18 cellular contexts compared by ENCODE assay signal in genomic region chr6:14861491-14861943, GRCh38.
A peak's percentile ranks its signal among the peaks of the same experiment; 100 is the strongest.
DNase-seq lines count a peak whose midpoint lies in the region; ATAC-seq and TF ChIP-seq lines count a peak whose summit lies in the region.
"Had no signal": no experiment of that assay in that cellular context is flagged by ENCODE, and none has a peak within 500 bp of the region (broad histone marks: within the 10 kb centered on the region; RNA-seq: fewer than 3 reads in every experiment).

No MANE protein-coding gene starts in this region.

- H3K27me3 ChIP-seq in SJCRH30 = no peaks in the 10 kb centered on the region
- H3K27me3 ChIP-seq in heart left ventricle = no peaks in the 10 kb centered on the region
- H3K27me3 ChIP-seq: esophagus squamous epithelium, heart right ventricle had no signal

- H3K27ac Mint-ChIP-seq in activated T-helper 17 cell treated with anti-CD3 and anti-CD28 coated beads, Interleukin-2, amount 50 U/mL, for 72 hours = peak overlapping the region; percentile 99
- H3K27ac Mint-ChIP-seq in natural killer cell treated with Interleukin-12 subunit alpha and Interleukin-12 subunit beta and Interleukin-15 and Interleukin-18, amount 100 ng/mL, for 72 hours = peak overlapping the region; percentile 92 to 97
- H3K27ac Mint-ChIP-seq: CD4-positive, CD25-positive, alpha-beta regulatory T cell had no signal

- peak; percentile 27 for ATAC-seq in activated T-helper 17 cell treated with anti-CD3 and anti-CD28 coated beads, Interleukin-2, amount 50 U/mL, for 72 hours (replicated peaks)
- peak; percentile 52 to 64 for ATAC-seq in natural killer cell treated with Interleukin-12 subunit alpha and Interleukin-12 subunit beta and Interleukin-15 and Interleukin-18, amount 100 ng/mL, for 72 hours
- ATAC-seq in GM21717 (IDR thresholded peaks at IDR 0.05; ENCODE audit: unreplicated experiment) (no peak), heart left ventricle (no peak)
- ATAC-seq: heart right ventricle had no signal

- no peaks in the 10 kb centered on the region for H3K36me3 Mint-ChIP-seq in activated T-helper 17 cell treated with anti-CD3 and anti-CD28 coated beads, Interleukin-2, amount 50 U/mL, for 72 hours (ENCODE audit: low read depth)
- H3K36me3 Mint-ChIP-seq in natural killer cell treated with Interleukin-12 subunit alpha and Interleukin-12 subunit beta and Interleukin-15 and Interleukin-18, amount 100 ng/mL, for 72 hours = no peaks in the 10 kb centered on the region
- H3K36me3 Mint-ChIP-seq: CD4-positive, CD25-positive, alpha-beta regulatory T cell had no signal

- no TSS peak for BruUV-seq in OCI-LY7 (replicated peaks; lab: Mats Ljungman, UMichigan)

- peaks cover 37% of the 10 kb centered on the region for H3K4me1 Mint-ChIP-seq in activated T-helper 17 cell treated with anti-CD3 and anti-CD28 coated beads, Interleukin-2, amount 50 U/mL, for 72 hours
- peaks cover 65 to 80% of the 10 kb centered on the region in 2 donors for H3K4me1 Mint-ChIP-seq in natural killer cell treated with Interleukin-12 subunit alpha and Interleukin-12 subunit beta and Interleukin-15 and Interleukin-18, amount 100 ng/mL, for 72 hours (ENCODE audit: low read depth in 2 of 2)

- no peaks in the 10 kb centered on the region for H3K9me3 ChIP-seq in OCI-LY7 (ENCODE audit: low read length)
- no peaks in the 10 kb centered on the region for H3K9me3 ChIP-seq in SJCRH30 (replicated peaks)
- H3K9me3 ChIP-seq in heart left ventricle = no peaks in the 10 kb centered on the region
- H3K9me3 ChIP-seq: esophagus squamous epithelium, heart right ventricle had no signal

- intact Hi-C loops in OCI-LY7 (cut with micrococcal nuclease; ENCODE audit: unreplicated experiment) (no loop called here), heart left ventricle (cut with DNase I) (loop anchor here in 1 of 10 donors (10.0 kb wide), 1 partner anchor 647 kb away; no protein-coding TSS in a partner anchor)

- no peaks in the 10 kb centered on the region for H4K20me1 ChIP-seq in OCI-LY7 (ENCODE audit: insufficient read depth, low read length)

- H3K36me3 ChIP-seq in OCI-LY7 (ENCODE audit: insufficient read depth, low read length) (no peaks in the 10 kb centered on the region), SJCRH30 (no peaks in the 10 kb centered on the region), heart left ventricle (no peaks in the 10 kb centered on the region)
- H3K36me3 ChIP-seq: esophagus squamous epithelium, heart right ventricle had no signal

- H3K79me2 ChIP-seq in OCI-LY7 (ENCODE audit: insufficient read depth, low read depth, low read length) = no peaks in the 10 kb centered on the region

- no peak overlapping the region for H3K4me2 ChIP-seq in OCI-LY7 (ENCODE audit: low read length)

- peak overlapping the region; percentile 89 for H3K4me3 Mint-ChIP-seq in activated T-helper 17 cell treated with anti-CD3 and anti-CD28 coated beads, Interleukin-2, amount 50 U/mL, for 72 hours
- peak overlapping the region; percentile 32 for H3K4me3 Mint-ChIP-seq in natural killer cell treated with Interleukin-12 subunit alpha and Interleukin-12 subunit beta and Interleukin-15 and Interleukin-18, amount 100 ng/mL, for 72 hours
- H3K4me3 Mint-ChIP-seq: CD4-positive, CD25-positive, alpha-beta regulatory T cell; naive B cell had no signal

- H3K9me2 ChIP-seq in OCI-LY7 (ENCODE audit: insufficient read depth, low read length) = no peaks in the 10 kb centered on the region

- no peaks in the 10 kb centered on the region for H3K27me3 Mint-ChIP-seq in activated T-helper 17 cell treated with anti-CD3 and anti-CD28 coated beads, Interleukin-2, amount 50 U/mL, for 72 hours
- H3K27me3 Mint-ChIP-seq in natural killer cell treated with Interleukin-12 subunit alpha and Interleukin-12 subunit beta and Interleukin-15 and Interleukin-18, amount 100 ng/mL, for 72 hours = no peaks in the 10 kb centered on the region
- H3K27me3 Mint-ChIP-seq: naive B cell had no signal

- 89 to 92% (median 90%) methylated on average over 4 of the region's 4 CpGs for WGBS in heart left ventricle, 4 donors

- CTCF ChIA-PET in OCI-LY7 (lab: Charles Lee; ENCODE audit: unreplicated experiment) = interaction anchor here (0.6 kb wide), 1 partner anchor 243 kb away, joined by 3 read pairs; no protein-coding TSS in a partner anchor

- H3K4me1 ChIP-seq in OCI-LY7 (ENCODE audit: insufficient read depth, low read length, poor library complexity, severe bottlenecking) (peaks cover 10% of the 10 kb centered on the region), SJCRH30 (no peaks in the 10 kb centered on the region), heart left ventricle (peaks cover 0 to 38% (median 0%) of the 10 kb centered on the region in 12 donors)

- TF ChIP-seq CTCF in OCI-LY7 (conservative IDR thresholded peaks at IDR 0.05; ENCODE audit: low read length) (no peak), heart left ventricle (IDR thresholded peaks at IDR 0.05) (no peak)

- DNase-seq in GDM1 (lab: John Stamatoyannopoulos, UW) (peak; percentile 47), Kasumi-1 (lab: John Stamatoyannopoulos, UW) (peak; percentile 10 to 11), OCI-LY7 (ENCODE audit: low spot score) (no peak), SJCRH30 (no peak), heart left ventricle (no peak)
- DNase-seq in natural killer cell treated with Interleukin-12 subunit alpha and Interleukin-12 subunit beta and Interleukin-15 and Interleukin-18, amount 100 ng/mL, for 72 hours (ENCODE audit: low spot score) = peak; percentile 66
- DNase-seq: CD4-positive, CD25-positive, alpha-beta regulatory T cell; dermis blood vessel endothelial cell; esophagus squamous epithelium; heart right ventricle; naive B cell; NCI-H2029; NCI-H526; RPMI8226; stimulated activated CD4-positive, alpha-beta T cell treated with anti-CD3 and anti-CD28 coated beads, Interleukin-15, amount 100 ng/mL, for 24 hours; T-helper 1 cell had no signal

- H3K9me3 Mint-ChIP-seq in activated T-helper 17 cell treated with anti-CD3 and anti-CD28 coated beads, Interleukin-2, amount 50 U/mL, for 72 hours = peaks cover 4% of the 10 kb centered on the region
- H3K9me3 Mint-ChIP-seq in natural killer cell treated with Interleukin-12 subunit alpha and Interleukin-12 subunit beta and Interleukin-15 and Interleukin-18, amount 100 ng/mL, for 72 hours = peaks cover 3% of the 10 kb centered on the region

- no peak overlapping the region for H3K4me3 ChIP-seq in OCI-LY7 (ENCODE audit: low read depth, low read length, poor library complexity, severe bottlenecking)
- H3K4me3 ChIP-seq in SJCRH30 = no peak overlapping the region
- no peak overlapping the region for H3K4me3 ChIP-seq in heart left ventricle
- H3K4me3 ChIP-seq: esophagus squamous epithelium, heart right ventricle had no signal

- POLR2A ChIA-PET in OCI-LY7 (lab: Charles Lee) = interaction anchor here (1.1 kb wide), 1 partner anchor 11 kb away, joined by 3 read pairs; no protein-coding TSS in a partner anchor

- H2AFZ ChIP-seq in OCI-LY7 (ENCODE audit: low read length) = no peak overlapping the region

- TF ChIP-seq POLR2A in heart left ventricle (IDR thresholded peaks at IDR 0.05) = no peak

- H3K27ac ChIP-seq in OCI-LY7 (ENCODE audit: low read depth, low read length, poor library complexity, severe bottlenecking) (no peak overlapping the region), SJCRH30 (no peak overlapping the region), heart left ventricle (no peak overlapping the region)
- H3K27ac ChIP-seq: esophagus squamous epithelium, heart right ventricle had no signal

Comparison
In these comparisons a context has a peak if more than half of its experiments do, and no peak if none do; other contexts are left out.
1. DNase-seq: peak in GDM1 (single experiment), Kasumi-1 (2 of 2) and natural killer cell treated with Interleukin-12 subunit alpha and Interleukin-12 subunit beta and Interleukin-15 and Interleukin-18, amount 100 ng/mL, for 72 hours (single experiment); none in OCI-LY7 (single experiment), SJCRH30 (0 of 2) and heart left ventricle (0 of 5).
2. ATAC-seq: peak in activated T-helper 17 cell treated with anti-CD3 and anti-CD28 coated beads, Interleukin-2, amount 50 U/mL, for 72 hours (single experiment) and natural killer cell treated with Interleukin-12 subunit alpha and Interleukin-12 subunit beta and Interleukin-15 and Interleukin-18, amount 100 ng/mL, for 72 hours (2 of 2); none in GM21717 (single experiment) and heart left ventricle (0 of 4).